In genomic region chr6:112177081-112177480, GRCh38 we compare ENCODE assay signal across 23 cellular contexts.
DNase-seq lines count a peak whose midpoint lies in the region; ATAC-seq and TF ChIP-seq lines count a peak whose summit lies in the region.
"Had no signal": no experiment of that assay in that cellular context is flagged by ENCODE, and none has a peak within 500 bp of the region (broad histone marks: within the 10 kb centered on the region; RNA-seq: fewer than 3 reads in every experiment).

No MANE protein-coding gene starts in this region.

- H3K9me3 ChIP-seq in PC-3 (ENCODE audit: low read length) (no peaks in the 10 kb centered on the region), T-helper 17 cell (ENCODE audit: control insufficient read depth, low read length, poor library complexity, severe bottlenecking) (no peaks in the 10 kb centered on the region), lower lobe of right lung (no peaks in the 10 kb centered on the region)
- H3K9me3 ChIP-seq: BE2C, BLaER1 had no signal

- H3K79me2 ChIP-seq in PC-3 (ENCODE audit: low read length) = no peaks in the 10 kb centered on the region

- H3K27me3 ChIP-seq in PC-3 (ENCODE audit: low read length) (no peaks in the 10 kb centered on the region), lower lobe of right lung (ENCODE audit: low read depth) (no peaks in the 10 kb centered on the region)
- H3K27me3 ChIP-seq: BE2C, BLaER1 had no signal

- H3K4me2 ChIP-seq in PC-3 (ENCODE audit: low read length) = no peak overlapping the region
- H3K4me2 ChIP-seq: BLaER1 had no signal

- H3K36me3 Mint-ChIP-seq in T-helper 17 cell (ENCODE audit: low read depth) = no peaks in the 10 kb centered on the region
- H3K36me3 Mint-ChIP-seq: CD14-positive monocyte; CD4-positive, alpha-beta memory T cell; CD4-positive, CD25-positive, alpha-beta regulatory T cell; CD8-positive, alpha-beta memory T cell had no signal

- DNase-seq in PC-3 (peak; percentile 16), T-helper 17 cell (no peak), lower lobe of right lung (no peak)
- no peak for DNase-seq in NK-92 treated with Interleukin-12 subunit alpha and Interleukin-12 subunit beta, amount 100 ng/mL, for 24 hours (lab: John Stamatoyannopoulos, UW)
- DNase-seq: 8988T; ACHN; BE2C; C1 segment of cervical spinal cord; CD4-positive, alpha-beta memory T cell; CD4-positive, CD25-positive, alpha-beta regulatory T cell; CD8-positive, alpha-beta memory T cell; COR-L47; DMS 273 treated with DMSO at 0.1 percent for 48 hours; DMS153; DMS53; DMS79; DND-41; EL; GDM1 had no signal

- H3K9me2 ChIP-seq in PC-3 (replicated peaks; ENCODE audit: low read length) = no peaks in the 10 kb centered on the region

- BruUV-seq in PC-3 (replicated peaks; lab: Mats Ljungman, UMichigan) = no TSS peak

- H2AFZ ChIP-seq in PC-3 (ENCODE audit: low read length) = no peak overlapping the region

- peaks cover 2% of the 10 kb centered on the region for H3K4me1 Mint-ChIP-seq in T-helper 17 cell
- H3K4me1 Mint-ChIP-seq: CD14-positive monocyte; CD4-positive, alpha-beta memory T cell; CD4-positive, CD25-positive, alpha-beta regulatory T cell; CD8-positive, alpha-beta memory T cell had no signal

- no peaks in the 10 kb centered on the region for H4K20me1 ChIP-seq in PC-3 (ENCODE audit: low read length)
- H4K20me1 ChIP-seq: BLaER1 had no signal

- ATAC-seq in PC-3 (peak; percentile 55), T-helper 17 cell (no peak), HG02852 (IDR thresholded peaks at IDR 0.05; ENCODE audit: unreplicated experiment) (no peak), lower lobe of right lung (no peak)
- ATAC-seq: GM12878 had no signal

- POLR2A ChIA-PET in PC-3 (lab: Charles Lee; ENCODE audit: unreplicated experiment) = no interaction called here

- peak overlapping the region; percentile 8 for H3K27ac Mint-ChIP-seq in T-helper 17 cell
- H3K27ac Mint-ChIP-seq: CD14-positive monocyte; CD4-positive, alpha-beta memory T cell; CD4-positive, CD25-positive, alpha-beta regulatory T cell; CD8-positive, alpha-beta memory T cell had no signal

- TF ChIP-seq CTCF in PC-3 (conservative IDR thresholded peaks at IDR 0.05; ENCODE audit: low read depth, low read length) (no peak), lower lobe of right lung (IDR thresholded peaks at IDR 0.05) (no peak)

- H3K4me3 Mint-ChIP-seq in T-helper 17 cell = no peak overlapping the region
- H3K4me3 Mint-ChIP-seq: CD14-positive monocyte; CD4-positive, alpha-beta memory T cell; CD4-positive, CD25-positive, alpha-beta regulatory T cell; CD8-positive, alpha-beta memory T cell had no signal

- peaks cover 30% of the 10 kb centered on the region for H3K4me1 ChIP-seq in PC-3 (ENCODE audit: insufficient read depth, low read length)
- H3K4me1 ChIP-seq in lower lobe of right lung = no peaks in the 10 kb centered on the region
- H3K4me1 ChIP-seq: BLaER1 had no signal

- intact Hi-C loops in PC-3 (cut with micrococcal nuclease) = no loop called here
- intact Hi-C loops in lower lobe of right lung (cut with DNase I) = no loop called here

- no peaks in the 10 kb centered on the region for H3K36me3 ChIP-seq in PC-3 (ENCODE audit: low read depth, low read length)
- peaks cover 44% of the 10 kb centered on the region for H3K36me3 ChIP-seq in lower lobe of right lung
- H3K36me3 ChIP-seq: BE2C, BLaER1 had no signal

- H3K27me3 Mint-ChIP-seq in T-helper 17 cell = peaks cover 45% of the 10 kb centered on the region

- H3F3A ChIP-seq in PC-3 (ENCODE audit: low read length, unreplicated experiment) = no peaks in the 10 kb centered on the region

- CTCF ChIA-PET in PC-3 (lab: Charles Lee) = no interaction called here

- H3K27ac ChIP-seq in PC-3 (ENCODE audit: low read length) = peak overlapping the region; percentile 62
- H3K27ac ChIP-seq in lower lobe of right lung = no peak overlapping the region
- H3K27ac ChIP-seq: BLaER1 had no signal

- peak overlapping the region; percentile 45 for H3K9ac ChIP-seq in PC-3 (ENCODE audit: low read length)
- H3K9ac ChIP-seq: BLaER1 had no signal

- H3K4me3 ChIP-seq in PC-3 (ENCODE audit: low read length) = no peak overlapping the region
- H3K4me3 ChIP-seq in lower lobe of right lung = no peak overlapping the region
- H3K4me3 ChIP-seq: BLaER1, GM12878 had no signal
